ENCODE assay signal across 24 cellular contexts in genomic region chr11:92277871-92278270, GRCh38. TPM values are rescaled to one million over a fixed set of nuclear protein-coding genes. Genes with fewer than 3 reads are reported as not detected.
DNase-seq lines count a peak whose midpoint lies in the region; ATAC-seq, FAIRE-seq and TF ChIP-seq lines count a peak whose summit lies in the region.
"Had no signal": no experiment of that assay in that cellular context is flagged by ENCODE, and none has a peak within 500 bp of the region (broad histone marks: within the 10 kb centered on the region; RNA-seq: fewer than 3 reads in every experiment).

No MANE protein-coding gene starts in this region.

- no peaks in the 10 kb centered on the region for H3K27me3 Mint-ChIP-seq in astrocyte (ENCODE audit: low read depth, unreplicated experiment)
- H3K27me3 Mint-ChIP-seq in type B pancreatic cell = no peaks in the 10 kb centered on the region

- peaks cover 19% of the 10 kb centered on the region for H3K4me1 Mint-ChIP-seq in astrocyte (ENCODE audit: low read depth, unreplicated experiment)
- H3K4me1 Mint-ChIP-seq in type B pancreatic cell (ENCODE audit: unreplicated experiment) = peaks cover 12% of the 10 kb centered on the region

- H3K4me3 ChIP-seq in astrocyte (ENCODE audit: insufficient read depth, low read depth, low read length) = no peak overlapping the region
- H3K4me3 ChIP-seq: A549, GM12878 had no signal

- ATAC-seq in HG03095 (IDR thresholded peaks at IDR 0.05; ENCODE audit: unreplicated experiment) (no peak), HG02852 (IDR thresholded peaks at IDR 0.05; ENCODE audit: unreplicated experiment) (no peak)
- ATAC-seq: A549, GM12878 had no signal

- H2AFZ ChIP-seq in astrocyte (ENCODE audit: low read depth, low read length) = no peak overlapping the region

- H3K27me3 ChIP-seq in astrocyte (ENCODE audit: insufficient read depth, low read length) = no peaks in the 10 kb centered on the region
- H3K27me3 ChIP-seq: BE2C had no signal

- no peaks in the 10 kb centered on the region for H3K36me3 ChIP-seq in astrocyte (ENCODE audit: insufficient read depth, low read length)
- H3K36me3 ChIP-seq: BE2C had no signal

- no peaks in the 10 kb centered on the region for H3K36me3 Mint-ChIP-seq in astrocyte (ENCODE audit: low read depth, unreplicated experiment)
- peaks cover 13% of the 10 kb centered on the region for H3K36me3 Mint-ChIP-seq in type B pancreatic cell

- H3K27ac Mint-ChIP-seq in astrocyte (ENCODE audit: unreplicated experiment) = peak overlapping the region; percentile 48
- H3K27ac Mint-ChIP-seq in type B pancreatic cell = no peak overlapping the region
- H3K27ac Mint-ChIP-seq: HFFc6 had no signal

- H3K9me3 Mint-ChIP-seq in astrocyte (ENCODE audit: unreplicated experiment) (no peaks in the 10 kb centered on the region), type B pancreatic cell (no peaks in the 10 kb centered on the region)
- H3K9me3 Mint-ChIP-seq: HFFc6 had no signal

- H3K4me1 ChIP-seq in astrocyte (ENCODE audit: insufficient read depth, low read length) = peaks cover 13% of the 10 kb centered on the region
- H3K4me1 ChIP-seq: A549 had no signal

- H3K4me2 ChIP-seq in astrocyte (ENCODE audit: low read length) = no peak overlapping the region
- H3K4me2 ChIP-seq: A549 had no signal

- TF ChIP-seq CTCF in astrocyte (IDR thresholded peaks at IDR 0.05; ENCODE audit: insufficient read depth, low read depth, low read length) = no peak
- no peak for TF ChIP-seq CTCF in type B pancreatic cell (conservative IDR thresholded peaks at IDR 0.05)

- H4K20me1 ChIP-seq in astrocyte (ENCODE audit: insufficient read depth, low read length) = no peaks in the 10 kb centered on the region

- peak; percentile 73 for DNase-seq in EL
- peak; percentile 26 for DNase-seq in LHCN-M2 (ENCODE audit: low read depth)
- no peak for DNase-seq in astrocyte (ENCODE audit: low read depth)
- DNase-seq in glomerular visceral epithelial cell (ENCODE audit: extremely low spot score) = peak; percentile 38
- no peak for DNase-seq in type B pancreatic cell (ENCODE audit: extremely low spot score, unreplicated experiment)
- no peak for DNase-seq in NCI-H748 treated with DMSO at 0.1 percent for 48 hours (lab: John Stamatoyannopoulos, UW)
- DNase-seq: BE2C, DMS53, HFFc6, Karpas-422, MM.1S, NCI-H1048, NCI-H1417 treated with DMSO at 0.1 percent for 48 hours, NCI-H1930, NCI-H774, SHP77 had no signal

- no peak overlapping the region for H3K27ac ChIP-seq in astrocyte (ENCODE audit: low read depth, low read length)
- H3K27ac ChIP-seq: A549 had no signal

- H3K4me3 Mint-ChIP-seq in astrocyte (ENCODE audit: unreplicated experiment) (no peak overlapping the region), type B pancreatic cell (no peak overlapping the region)
- H3K4me3 Mint-ChIP-seq: HFFc6 had no signal

- no peaks in the 10 kb centered on the region for H3K79me2 ChIP-seq in astrocyte (ENCODE audit: insufficient read depth, low read length)

- no peak for FAIRE-seq in astrocyte (lab: Jason Lieb, UNC)
- FAIRE-seq: A549, D721Med, GM12878, H54 had no signal

- no peaks in the 10 kb centered on the region for H3K9me3 ChIP-seq in astrocyte (ENCODE audit: insufficient read depth, low read depth, low read length)
- H3K9me3 ChIP-seq: A549, BE2C had no signal

- no peak overlapping the region for H3K9ac ChIP-seq in astrocyte (ENCODE audit: low read length)

RNA-seq across cellular contexts. Expression of gene FAT3, which starts 53.3 kb away (rescaled TPM):
- total RNA-seq in LHCN-M2 (2014; rRNA removed) (under 0.01 and 0.06 TPM in 2 replicates), astrocyte (37.0 and 41.0 TPM in 2 replicates), type B pancreatic cell (ENCODE audit: low replicate concordance) (31.5 and 70.0 TPM in 2 replicates)
- 0.22 TPM for polyA plus RNA-seq in LHCN-M2 (2012)
- total RNA-seq: GM12878, NCI-H460, OCI-LY7 had no signal

Comparison
In these comparisons a context has a peak if more than half of its experiments do, and no peak if none do; other contexts are left out.
1. DNase-seq: peak in EL (single experiment), LHCN-M2 (single experiment) and glomerular visceral epithelial cell (single experiment); none in astrocyte (single experiment), type B pancreatic cell (single experiment) and NCI-H748 treated with DMSO at 0.1 percent for 48 hours (single experiment).
2. RNA of gene FAT3, which starts 53.3 kb away (total RNA-seq): 31.5 to 70.0 TPM in type B pancreatic cell and 37.0 to 41.0 TPM in astrocyte; under 0.01 to 0.06 TPM in LHCN-M2; every median in the first group is over 10 times any median in the second.